1 cellular context compared by ENCODE assay signal in the genomic region with DNA sequence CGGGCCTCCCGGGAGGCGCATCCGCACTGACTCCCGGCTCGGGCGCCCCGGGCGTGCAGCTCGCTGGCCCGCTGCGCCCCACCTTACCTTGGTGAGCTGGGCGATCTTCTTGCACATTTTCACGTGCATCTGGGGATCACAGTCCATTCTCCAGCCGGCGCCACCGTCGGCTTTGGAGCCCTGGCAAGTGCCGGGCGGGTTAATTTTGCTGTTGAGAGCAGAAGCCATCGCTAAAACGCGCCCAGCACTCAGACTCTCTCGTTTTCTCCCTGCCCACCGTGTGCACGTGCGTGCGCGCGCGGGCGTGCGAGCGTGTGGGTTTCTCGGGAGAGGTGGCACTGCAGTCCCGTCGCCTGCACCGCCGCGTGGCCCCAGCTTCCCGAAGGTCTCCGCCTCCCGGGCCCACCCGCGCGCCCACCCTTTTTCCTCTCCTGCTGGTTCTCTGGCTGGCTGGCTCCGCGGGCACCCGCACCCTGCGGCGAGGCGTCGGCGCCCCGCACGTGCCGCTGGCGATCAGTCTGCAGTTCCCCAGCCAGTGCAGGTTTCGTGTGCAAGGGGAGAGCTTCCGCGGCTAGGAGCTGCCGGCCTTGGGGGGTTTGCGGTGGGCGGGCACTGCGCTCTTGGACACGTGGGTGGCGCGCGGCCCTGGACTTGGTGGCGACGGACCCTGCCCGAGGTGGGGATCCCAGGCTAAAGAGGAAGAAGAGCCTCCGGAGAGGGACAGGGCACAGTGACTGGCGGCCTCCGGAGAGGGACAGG.
TF ChIP-seq lines count a peak whose summit lies in the region.

TSS of gene FAM184B (minus strand) at position 550 of the 759 bp plus-strand sequence. CDS start at position 228, 322 bp downstream.

TF ChIP-seq in HepG2, 621 proteins besides CTCF, POLR2A, EP300 and RAD21 (continued from another document):
- TF ChIP-seq NRL (CRISPR knock-in tag; IDR thresholded peaks at IDR 0.05; ENCODE audit: borderline replicate concordance) (0 out of 2 replicates have a peak, but pooled peaks have one; percentile 57), NR1H2 (CRISPR knock-in tag; IDR thresholded peaks at IDR 0.05; ENCODE audit: borderline replicate concordance, low read depth) (peak; percentile 56; the same call in 1 of the 2 replicates), ZNF776 (CRISPR knock-in tag; IDR thresholded peaks at IDR 0.05) (0 out of 2 replicates have a peak, but pooled peaks have one; percentile 34), ZNF777 (CRISPR knock-in tag; IDR thresholded peaks at IDR 0.05) (0 out of 2 replicates have a peak, but pooled peaks have one; percentile 32), ZBTB7A (CRISPR knock-in tag; IDR thresholded peaks at IDR 0.05) (peak; percentile 56; the same call in 1 of the 2 replicates), ZNF468 (CRISPR knock-in tag; IDR thresholded peaks at IDR 0.05) (0 out of 2 replicates have a peak, but pooled peaks have one; percentile 29), REL (CRISPR knock-in tag; conservative IDR thresholded peaks at IDR 0.05) (0 out of 2 replicates have a peak, but pooled peaks have one; percentile 51), TOE1 (CRISPR knock-in tag; IDR thresholded peaks at IDR 0.05) (no peak), RNF2 (conservative IDR thresholded peaks at IDR 0.05; ENCODE audit: low read depth) (0 out of 2 replicates have a peak, but pooled peaks have one; percentile 53), HNF4A (CRISPR knock-in tag; IDR thresholded peaks at IDR 0.05) (peak; percentile 16; the same call in 1 of the 2 replicates), AKAP8 (CRISPR knock-in tag; IDR thresholded peaks at IDR 0.05) (no peak), KDM2A (CRISPR knock-in tag; IDR thresholded peaks at IDR 0.05; ENCODE audit: borderline replicate concordance, low read depth) (0 out of 2 replicates have a peak, but pooled peaks have one; percentile 25), MTF2 (CRISPR knock-in tag; IDR thresholded peaks at IDR 0.05; ENCODE audit: borderline replicate concordance) (peak; percentile 38; the same call in 1 of the 2 replicates), MYC (CRISPR knock-in tag; IDR thresholded peaks at IDR 0.05; ENCODE audit: borderline replicate concordance) (peak; percentile 51; the same call in 1 of the 2 replicates), FOXA3 (CRISPR knock-in tag; IDR thresholded peaks at IDR 0.05) (no peak), ZNF598 (CRISPR knock-in tag; IDR thresholded peaks at IDR 0.05; ENCODE audit: borderline replicate concordance) (0 out of 2 replicates have a peak, but pooled peaks have one; percentile 39), GLI4 (CRISPR knock-in tag; IDR thresholded peaks at IDR 0.05; ENCODE audit: borderline replicate concordance) (0 out of 2 replicates have a peak, but pooled peaks have one; percentile 31), ZNF782 (CRISPR knock-in tag; IDR thresholded peaks at IDR 0.05; ENCODE audit: borderline replicate concordance) (no peak), ZBTB3 (CRISPR knock-in tag; IDR thresholded peaks at IDR 0.05; ENCODE audit: borderline replicate concordance, low read depth) (no peak), ZNF33B (CRISPR knock-in tag; IDR thresholded peaks at IDR 0.05) (peak; percentile 55; the same call in 1 of the 2 replicates), ZFY (CRISPR knock-in tag; IDR thresholded peaks at IDR 0.05) (0 out of 2 replicates have a peak, but pooled peaks have one; percentile 19), NONO (IDR thresholded peaks at IDR 0.05) (no peak), NONO (CRISPR knock-in tag; conservative IDR thresholded peaks at IDR 0.05) (0 out of 2 replicates have a peak, but pooled peaks have one; percentile 25), ZNF800 (CRISPR knock-in tag; IDR thresholded peaks at IDR 0.05) (peak; percentile 91; the same call in 1 of the 2 replicates), ZNF101 (CRISPR knock-in tag; IDR thresholded peaks at IDR 0.05; ENCODE audit: borderline replicate concordance, low read depth) (no peak), EEA1 (CRISPR knock-in tag; IDR thresholded peaks at IDR 0.05; ENCODE audit: borderline replicate concordance) (0 out of 2 replicates have a peak, but pooled peaks have one; percentile 60), MAX (IDR thresholded peaks at IDR 0.05) (peak; percentile 62), ZSCAN5A (CRISPR knock-in tag; IDR thresholded peaks at IDR 0.05; ENCODE audit: borderline replicate concordance) (no peak), BHLHE40 (IDR thresholded peaks at IDR 0.05; ENCODE audit: low read length) (peak; percentile 68), CBX2 (IDR thresholded peaks at IDR 0.05; ENCODE audit: low read depth, low read length) (no peak), CBX2 (CRISPR knock-in tag; IDR thresholded peaks at IDR 0.05; ENCODE audit: low read depth) (peak; percentile 83; the same call in 1 of the 2 replicates)
- TF ChIP-seq, protein P1, sequence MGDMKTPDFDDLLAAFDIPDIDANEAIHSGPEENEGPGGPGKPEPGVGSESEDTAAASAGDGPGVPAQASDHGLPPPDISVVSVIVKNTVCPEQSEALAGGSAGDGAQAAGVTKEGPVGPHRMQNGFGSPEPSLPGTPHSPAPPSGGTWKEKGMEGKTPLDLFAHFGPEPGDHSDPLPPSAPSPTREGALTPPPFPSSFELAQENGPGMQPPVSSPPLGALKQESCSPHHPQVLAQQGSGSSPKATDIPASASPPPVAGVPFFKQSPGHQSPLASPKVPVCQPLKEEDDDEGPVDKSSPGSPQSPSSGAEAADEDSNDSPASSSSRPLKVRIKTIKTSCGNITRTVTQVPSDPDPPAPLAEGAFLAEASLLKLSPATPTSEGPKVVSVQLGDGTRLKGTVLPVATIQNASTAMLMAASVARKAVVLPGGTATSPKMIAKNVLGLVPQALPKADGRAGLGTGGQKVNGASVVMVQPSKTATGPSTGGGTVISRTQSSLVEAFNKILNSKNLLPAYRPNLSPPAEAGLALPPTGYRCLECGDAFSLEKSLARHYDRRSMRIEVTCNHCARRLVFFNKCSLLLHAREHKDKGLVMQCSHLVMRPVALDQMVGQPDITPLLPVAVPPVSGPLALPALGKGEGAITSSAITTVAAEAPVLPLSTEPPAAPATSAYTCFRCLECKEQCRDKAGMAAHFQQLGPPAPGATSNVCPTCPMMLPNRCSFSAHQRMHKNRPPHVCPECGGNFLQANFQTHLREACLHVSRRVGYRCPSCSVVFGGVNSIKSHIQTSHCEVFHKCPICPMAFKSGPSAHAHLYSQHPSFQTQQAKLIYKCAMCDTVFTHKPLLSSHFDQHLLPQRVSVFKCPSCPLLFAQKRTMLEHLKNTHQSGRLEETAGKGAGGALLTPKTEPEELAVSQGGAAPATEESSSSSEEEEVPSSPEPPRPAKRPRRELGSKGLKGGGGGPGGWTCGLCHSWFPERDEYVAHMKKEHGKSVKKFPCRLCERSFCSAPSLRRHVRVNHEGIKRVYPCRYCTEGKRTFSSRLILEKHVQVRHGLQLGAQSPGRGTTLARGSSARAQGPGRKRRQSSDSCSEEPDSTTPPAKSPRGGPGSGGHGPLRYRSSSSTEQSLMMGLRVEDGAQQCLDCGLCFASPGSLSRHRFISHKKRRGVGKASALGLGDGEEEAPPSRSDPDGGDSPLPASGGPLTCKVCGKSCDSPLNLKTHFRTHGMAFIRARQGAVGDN (CRISPR knock-in tag; IDR thresholded peaks at IDR 0.05) = peak; percentile 80
